ENCODE assay signal across 1 cellular context in genomic region chr12:2477009-2477766, GRCh38.
TF ChIP-seq lines count a peak whose summit lies in the region.

No MANE protein-coding gene starts in this region.

TF ChIP-seq in SK-N-SH treated with all-trans-retinoic acid at 6 μM for 48 hours, 23 proteins besides CTCF, POLR2A, EP300 and RAD21 (continued from another document):
- TF ChIP-seq PATZ1 (CRISPR knock-in tag; IDR thresholded peaks at IDR 0.05; ENCODE audit: borderline replicate concordance) = no peak
